In the genomic region with DNA sequence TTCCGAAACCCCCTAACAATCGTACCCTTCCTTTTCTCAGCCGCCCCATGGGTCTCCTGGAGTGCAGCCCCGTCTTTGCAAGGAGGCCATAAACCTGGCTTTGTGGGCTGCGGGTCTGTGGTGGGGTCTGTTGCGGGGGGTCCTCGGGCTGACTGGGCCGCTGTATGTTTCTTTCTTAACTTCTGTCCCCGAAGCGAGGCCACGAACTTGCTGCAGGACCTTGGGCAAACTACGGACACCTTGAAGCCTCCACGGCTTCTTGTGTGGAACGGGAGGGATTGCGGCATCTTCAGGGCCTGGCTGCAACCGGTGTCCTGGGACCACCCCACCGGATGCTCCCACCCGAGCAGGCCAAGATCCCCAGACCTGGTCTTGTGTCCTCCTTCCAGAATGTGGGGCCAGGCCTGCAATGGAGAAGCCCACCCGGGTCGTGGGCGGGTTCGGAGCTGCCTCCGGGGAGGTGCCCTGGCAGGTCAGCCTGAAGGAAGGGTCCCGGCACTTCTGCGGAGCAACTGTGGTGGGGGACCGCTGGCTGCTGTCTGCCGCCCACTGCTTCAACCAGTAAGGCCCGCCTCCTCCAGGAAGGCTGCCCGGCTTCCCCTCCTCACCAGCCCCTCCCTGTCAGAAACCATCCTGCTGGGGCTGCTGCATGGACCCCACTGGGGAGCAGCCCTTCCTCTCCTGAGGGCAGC, we compare ENCODE assay signal across 17 cellular contexts. TPM values are rescaled to one million over a fixed set of nuclear protein-coding genes. Genes with fewer than 3 reads are reported as not detected.
DNase-seq lines count a peak whose midpoint lies in the region; ATAC-seq, FAIRE-seq and TF ChIP-seq lines count a peak whose summit lies in the region.
"Had no signal": no experiment of that assay in that cellular context is flagged by ENCODE, and none has a peak within 500 bp of the region (broad histone marks: within the 10 kb centered on the region; RNA-seq: fewer than 3 reads in every experiment).

No MANE protein-coding gene starts in this region.

- H3K23ac ChIP-seq in mesendoderm (ENCODE audit: low read length) = no peak overlapping the region

- no peak overlapping the region for H2AFZ ChIP-seq in astrocyte (ENCODE audit: low read depth, low read length)

- H3K27ac ChIP-seq in astrocyte (ENCODE audit: low read depth, low read length) = no peak overlapping the region
- H3K27ac ChIP-seq in aorta (ENCODE audit: low read depth in 1 of 2, low read length in 2 of 2) = no peak overlapping the region
- H3K27ac ChIP-seq in mesendoderm (ENCODE audit: low read depth, low read length) = no peak overlapping the region
- H3K27ac ChIP-seq: SJSA1 had no signal

- H3K9me3 Mint-ChIP-seq in astrocyte (ENCODE audit: unreplicated experiment) = peaks cover 7% of the 10 kb centered on the region

- H3K4me1 ChIP-seq in astrocyte (ENCODE audit: insufficient read depth, low read length) (no peaks in the 10 kb centered on the region), aorta (ENCODE audit: control insufficient read depth in 1 of 2, insufficient read depth in 2 of 2, low read length in 2 of 2) (no peaks in the 10 kb centered on the region), mesendoderm (ENCODE audit: control insufficient read depth, low read depth, low read length) (no peaks in the 10 kb centered on the region)
- H3K4me1 ChIP-seq: Caco-2, SJSA1 had no signal

- no peaks in the 10 kb centered on the region for H3K36me3 ChIP-seq in astrocyte (ENCODE audit: insufficient read depth, low read length)
- H3K36me3 ChIP-seq in aorta (ENCODE audit: control insufficient read depth in 1 of 2, insufficient read depth in 2 of 2, low read length in 1 of 2) = no peaks in the 10 kb centered on the region
- H3K36me3 ChIP-seq in mesendoderm (ENCODE audit: control insufficient read depth, insufficient read depth, low read length) = no peaks in the 10 kb centered on the region

- no peak for TF ChIP-seq CTCF in astrocyte (IDR thresholded peaks at IDR 0.05; ENCODE audit: insufficient read depth, low read depth, low read length)

- no peak overlapping the region for H4K5ac ChIP-seq in mesendoderm (ENCODE audit: low read length)

- H3K4me3 Mint-ChIP-seq in astrocyte (ENCODE audit: unreplicated experiment) = peak overlapping the region; percentile 20
- H3K4me3 Mint-ChIP-seq: IgD-negative memory B cell had no signal

- no peak overlapping the region for H3K9ac ChIP-seq in astrocyte (ENCODE audit: low read length)
- H3K9ac ChIP-seq in mesendoderm (ENCODE audit: low read length) = no peak overlapping the region

- H2BK120ac ChIP-seq in mesendoderm (ENCODE audit: low read depth, low read length) = no peak overlapping the region

- H2BK15ac ChIP-seq in mesendoderm (replicated peaks; ENCODE audit: low read depth) = no peak overlapping the region

- H3K4me1 Mint-ChIP-seq in astrocyte (ENCODE audit: low read depth, unreplicated experiment) = no peaks in the 10 kb centered on the region

- FAIRE-seq in astrocyte (lab: Jason Lieb, UNC) = no peak

- peaks cover 4% of the 10 kb centered on the region for H3K27me3 Mint-ChIP-seq in astrocyte (ENCODE audit: low read depth, unreplicated experiment)
- H3K27me3 Mint-ChIP-seq: IgD-negative memory B cell had no signal

- H3K18ac ChIP-seq in mesendoderm (ENCODE audit: low read length) = no peak overlapping the region

- no peak overlapping the region for H3K56ac ChIP-seq in mesendoderm (ENCODE audit: low read length)

- peak; percentile 21 for ATAC-seq in Right ventricle myocardium inferior
- ATAC-seq in Right ventricle myocardium superior (ENCODE audit: poor library complexity) = no peak
- peak; percentile 4 for ATAC-seq in left lobe of liver
- peak; percentile 59 for ATAC-seq in aorta (ENCODE audit: low FRiP score)
- no peak for ATAC-seq in GM21390 (IDR thresholded peaks at IDR 0.05; ENCODE audit: unreplicated experiment)

- H4K8ac ChIP-seq in mesendoderm (ENCODE audit: low read depth, low read length) = no peak overlapping the region

- H3K9me3 ChIP-seq in astrocyte (ENCODE audit: insufficient read depth, low read depth, low read length) (no peaks in the 10 kb centered on the region), aorta (ENCODE audit: control insufficient read depth, low read length) (no peaks in the 10 kb centered on the region)
- H3K9me3 ChIP-seq: Caco-2, SJSA1 had no signal

- no peaks in the 10 kb centered on the region for H3K79me2 ChIP-seq in astrocyte (ENCODE audit: insufficient read depth, low read length)
- H3K79me2 ChIP-seq in mesendoderm (ENCODE audit: control insufficient read depth, insufficient read depth, low read length) = no peaks in the 10 kb centered on the region

- H2AK5ac ChIP-seq in mesendoderm (ENCODE audit: low read length) = no peak overlapping the region

- intact Hi-C loops in Right ventricle myocardium inferior (cut with DNase I) = no loop called here
- intact Hi-C loops in Right ventricle myocardium superior (cut with DNase I) = no loop called here
- intact Hi-C loops in aorta (cut with DNase I) = no loop called here

- H3K79me1 ChIP-seq in mesendoderm (ENCODE audit: low read length) = no peaks in the 10 kb centered on the region

- H3K4me3 ChIP-seq in astrocyte (ENCODE audit: insufficient read depth, low read depth, low read length) (no peak overlapping the region), aorta (ENCODE audit: low read length in 2 of 2) (no peak overlapping the region), mesendoderm (ENCODE audit: low read length) (no peak overlapping the region)
- H3K4me3 ChIP-seq: SJSA1 had no signal

- no peak overlapping the region for H3K4me2 ChIP-seq in astrocyte (ENCODE audit: low read length)
- no peak overlapping the region for H3K4me2 ChIP-seq in mesendoderm (ENCODE audit: low read length)

- no peak for DNase-seq in Right ventricle myocardium inferior (ENCODE audit: missing footprints)
- DNase-seq in Right ventricle myocardium superior = no peak
- DNase-seq in astrocyte (ENCODE audit: low read depth) = no peak
- no peak for DNase-seq in left lobe of liver (ENCODE audit: low spot score)
- no peak for DNase-seq in aorta
- DNase-seq in mesendoderm = no peak
- DNase-seq in activated CD8-positive, alpha-beta memory T cell treated with anti-CD3 and anti-CD28 coated beads for 24 hours = no peak
- DNase-seq: Caco-2, DMS53, NCI-H1417 treated with DMSO at 0.1 percent for 48 hours, NCI-H2081, NCI-H510A treated with DMSO at 0.1 percent for 48 hours had no signal

- H3K36me3 Mint-ChIP-seq in astrocyte (ENCODE audit: low read depth, unreplicated experiment) = peaks cover 8% of the 10 kb centered on the region

- no peak overlapping the region for H3K27ac Mint-ChIP-seq in astrocyte (ENCODE audit: unreplicated experiment)
- H3K27ac Mint-ChIP-seq: IgD-negative memory B cell had no signal

- H2BK5ac ChIP-seq in mesendoderm (ENCODE audit: low read length) = no peak overlapping the region

- H3K27me3 ChIP-seq in astrocyte (ENCODE audit: insufficient read depth, low read length) (no peaks in the 10 kb centered on the region), aorta (ENCODE audit: control insufficient read depth in 1 of 2, insufficient read depth in 2 of 2, low read length in 1 of 2) (no peaks in the 10 kb centered on the region), mesendoderm (ENCODE audit: insufficient read depth, low read length, poor library complexity) (no peaks in the 10 kb centered on the region)

- peaks cover 11% of the 10 kb centered on the region for H4K20me1 ChIP-seq in astrocyte (ENCODE audit: insufficient read depth, low read length)

- no peak overlapping the region for H3K4ac ChIP-seq in mesendoderm (ENCODE audit: low read depth, low read length)

- 71 to 79% methylated on average over 29 of the region's 29 CpGs for WGBS in aorta, 2 donors
- WGBS in mesendoderm (ENCODE audit: extremely low coverage, insufficient coverage, low lambda C conversion rate) = no CpG with 5 or more reads among the region's 29 CpGs

RNA-seq across cellular contexts. Expression of a gene that starts 12.0 kb away (rescaled TPM):
- 86.9 TPM for total RNA-seq in Right ventricle myocardium inferior
- total RNA-seq in Right ventricle myocardium superior = 96.6 TPM
- total RNA-seq in astrocyte = 93.4 and 105 TPM in 2 replicates
- 63.9 TPM for total RNA-seq in left lobe of liver
- 10 to 100 TPM; 27.8 to 32.7 TPM for total RNA-seq in aorta
- polyA plus RNA-seq in aorta = 10 to 100 TPM; 41.7 to 41.9 TPM
- polyA plus RNA-seq in mesendoderm (2013, experiment 1 of 2) = 215 TPM
- 208 TPM for polyA plus RNA-seq in mesendoderm (2013, experiment 2 of 2)

RNA-seq across cellular contexts. Expression of a gene that starts 41.3 kb away (rescaled TPM):
- 19.2 TPM for total RNA-seq in Right ventricle myocardium inferior
- 13.9 TPM for total RNA-seq in Right ventricle myocardium superior
- total RNA-seq in astrocyte = 64.0 and 72.1 TPM in 2 replicates
- 7.4 TPM for total RNA-seq in left lobe of liver
- total RNA-seq in aorta = 10 to 100 TPM; 18.0 to 19.7 TPM
- polyA plus RNA-seq in aorta = 1 to 10 TPM; 7.1 to 7.4 TPM
- 144 TPM for polyA plus RNA-seq in mesendoderm (2013, experiment 1 of 2)
- 143 TPM for polyA plus RNA-seq in mesendoderm (2013, experiment 2 of 2)

RNA-seq across cellular contexts. Expression of a gene that starts 55.4 kb away (rescaled TPM):
- total RNA-seq in Right ventricle myocardium inferior = not detected
- total RNA-seq in Right ventricle myocardium superior = not detected
- 0.16 and 0.17 TPM in 2 replicates for total RNA-seq in astrocyte
- total RNA-seq in left lobe of liver = 7.5 TPM
- under 1 TPM; 0.23 to 0.27 TPM for total RNA-seq in aorta
- not detected for polyA plus RNA-seq in aorta
- polyA plus RNA-seq in mesendoderm (2013, experiment 1 of 2) = 0.04 TPM
- polyA plus RNA-seq in mesendoderm (2013, experiment 2 of 2) = 0.04 TPM
- total RNA-seq: A172, RPMI7951, SJSA1 had no signal
- polyA plus RNA-seq: IgD-negative memory B cell had no signal

Comparison
In these comparisons a context has a peak if more than half of its experiments do, and no peak if none do; other contexts are left out.
1. ATAC-seq: peak in Right ventricle myocardium inferior (single experiment), left lobe of liver (single experiment) and aorta (single experiment); none in Right ventricle myocardium superior (single experiment) and GM21390 (single experiment).